17 cellular contexts compared by ENCODE assay signal in the genomic region with DNA sequence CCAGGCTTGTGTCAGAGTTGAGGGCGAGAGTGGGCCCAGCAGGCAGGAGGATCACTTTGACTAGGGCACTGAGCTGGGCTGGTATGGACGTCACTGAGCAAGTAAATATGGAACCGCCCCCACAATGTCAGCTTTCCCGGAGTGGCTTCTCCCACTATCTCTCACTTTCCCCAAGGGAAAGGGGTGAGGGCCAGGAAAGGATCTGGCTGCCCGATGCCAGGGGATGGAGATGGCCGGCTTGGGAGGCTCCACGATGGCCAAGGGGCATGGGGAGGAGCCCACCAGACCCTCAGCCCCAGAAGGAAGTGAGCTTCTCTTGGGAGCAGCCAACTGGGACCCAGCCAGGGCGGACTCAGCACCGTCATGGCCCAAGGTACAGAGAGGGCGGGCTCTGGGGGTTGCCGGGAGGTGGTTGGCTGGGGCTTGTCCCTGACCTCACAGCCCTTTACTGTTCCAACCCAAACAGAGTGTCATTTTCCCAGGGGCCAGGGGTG. TPM values are rescaled to one million over a fixed set of nuclear protein-coding genes. Genes with fewer than 3 reads are reported as not detected.
DNase-seq lines count a peak whose midpoint lies in the region; ATAC-seq and TF ChIP-seq lines count a peak whose summit lies in the region.
"Had no signal": no experiment of that assay in that cellular context is flagged by ENCODE, and none has a peak within 500 bp of the region (broad histone marks: within the 10 kb centered on the region; RNA-seq: fewer than 3 reads in every experiment).

No MANE protein-coding gene starts in this region.

- H3K9ac ChIP-seq in BLaER1: no peak overlapping the region

- H4K20me1 ChIP-seq in BLaER1: peaks cover 25% of the 10 kb centered on the region; the same call in 1 of the 2 replicates
- peaks cover 10% of the 10 kb centered on the region for H4K20me1 ChIP-seq in hepatocyte (ENCODE audit: insufficient read depth, poor library complexity, severe bottlenecking)

- H3K27ac ChIP-seq in BLaER1 (peak overlapping the region; percentile 38; the same call in 1 of the 2 replicates), hepatocyte (peak overlapping the region; percentile 23), sigmoid colon (peak overlapping the region; percentile 19 to 82 (median 32))
- H3K27ac ChIP-seq: upper lobe of right lung, VCaP had no signal

- intact Hi-C loops in sigmoid colon (cut with DNase I): no loop called here

- TF ChIP-seq POLR2A in sigmoid colon (IDR thresholded peaks at IDR 0.05): no peak

- H3K27me3 ChIP-seq in BLaER1: no peaks in the 10 kb centered on the region
- no peaks in the 10 kb centered on the region for H3K27me3 ChIP-seq in hepatocyte
- H3K27me3 ChIP-seq in sigmoid colon: no peaks in the 10 kb centered on the region
- H3K27me3 ChIP-seq: upper lobe of right lung had no signal

- peaks cover 68% of the 10 kb centered on the region for H3K4me1 ChIP-seq in BLaER1
- H3K4me1 ChIP-seq in hepatocyte (ENCODE audit: insufficient read depth): peaks cover 49% of the 10 kb centered on the region
- peaks cover 0 to 53% (median 47%) of the 10 kb centered on the region in 4 donors for H3K4me1 ChIP-seq in sigmoid colon

- POLR2A ChIA-PET in GM10248 (lab: Yijun Ruan, JAX): interaction anchor here (0.6 kb wide), 1 partner anchor 288 kb away, joined by 12 read pairs; no protein-coding TSS in a partner anchor

- peaks cover 96% of the 10 kb centered on the region for H3K79me2 ChIP-seq in hepatocyte

- no peaks in the 10 kb centered on the region for H3K9me2 ChIP-seq in hepatocyte (replicated peaks; ENCODE audit: insufficient read depth)

- H3K36me3 ChIP-seq in BLaER1 (no peaks in the 10 kb centered on the region; the same call in 1 of the 2 replicates), hepatocyte (replicated peaks; ENCODE audit: insufficient read depth, low read depth) (no peaks in the 10 kb centered on the region), sigmoid colon (no peaks in the 10 kb centered on the region)
- H3K36me3 ChIP-seq: upper lobe of right lung had no signal

- WGBS in hepatocyte (ENCODE audit: low lambda C conversion rate, missing lambda C conversion rate): 83% methylated on average over 11 of the region's 11 CpGs
- WGBS in sigmoid colon, 2 donors: 79 to 83% methylated on average over 11 of the region's 11 CpGs

- ATAC-seq in HG03175 (IDR thresholded peaks at IDR 0.05; ENCODE audit: unreplicated experiment) (no peak), HG03159 (IDR thresholded peaks at IDR 0.05; ENCODE audit: unreplicated experiment) (no peak)
- ATAC-seq: upper lobe of right lung had no signal

- no peak for TF ChIP-seq CTCF in cardiac fibroblast (IDR thresholded peaks at IDR 0.05; ENCODE audit: low read depth, low read length)
- no peak for TF ChIP-seq CTCF in hepatocyte (IDR thresholded peaks at IDR 0.05; ENCODE audit: poor library complexity)
- no peak for TF ChIP-seq CTCF in sigmoid colon (IDR thresholded peaks at IDR 0.05)
- no peak for TF ChIP-seq CTCF in GM10248 (IDR thresholded peaks at IDR 0.05; ENCODE audit: control extremely low read depth, extremely low read depth, low read depth, missing control alignments)

- TF ChIP-seq EP300 in sigmoid colon (IDR thresholded peaks at IDR 0.05): no peak

- H3K4me2 ChIP-seq in BLaER1 (peak overlapping the region; percentile 58), hepatocyte (no peak overlapping the region)

- H3K9me3 ChIP-seq in BLaER1 (no peaks in the 10 kb centered on the region), hepatocyte (ENCODE audit: low read depth) (no peaks in the 10 kb centered on the region), sigmoid colon (no peaks in the 10 kb centered on the region)
- H3K9me3 ChIP-seq: upper lobe of right lung had no signal

- peak; percentile 17 to 56 for DNase-seq in cardiac fibroblast (ENCODE audit: low read depth in 2 of 2)
- DNase-seq in hepatocyte (ENCODE audit: low spot score): no peak
- peak; percentile 69 for DNase-seq in sigmoid colon
- DNase-seq in GM10248 (ENCODE audit: extremely low spot score): no peak
- DNase-seq in ecto neural progenitor cell (ENCODE audit: low spot score): no peak
- DNase-seq: activated naive CD8-positive, alpha-beta T cell treated with anti-CD3 and anti-CD28 coated beads, Interleukin-2, amount 10 ng/mL, durations not matched to agents 7 days and 5 days; CD8-positive, alpha-beta memory T cell; glutamatergic neuron; NCI-H1105 treated with DMSO at 0.1 percent for 48 hours; NCI-H526 treated with DMSO at 0.1 percent for 48 hours; SIG-M5; stimulated activated naive B cell treated with anti-CD40 and anti-IgM and Interleukin-4, amounts not matched to agents 10 μg/mL and 1 μg/mL and 100 μg/mL, for 72 hours; upper lobe of right lung had no signal

- H3K4me3 ChIP-seq in BLaER1 (no peak overlapping the region), cardiac fibroblast (replicated peaks in 1 of 2; ENCODE audit: low read depth in 2 of 2, low read length in 2 of 2) (no peak overlapping the region), hepatocyte (no peak overlapping the region), sigmoid colon (no peak overlapping the region)
- H3K4me3 ChIP-seq: upper lobe of right lung had no signal

- CTCF ChIA-PET in GM10248 (lab: Yijun Ruan, JAX): interaction anchor here (1.2 kb wide), 1 partner anchor 45 kb away, joined by 4 read pairs; no protein-coding TSS in a partner anchor

- no peak overlapping the region for H2AFZ ChIP-seq in hepatocyte

RNA-seq across cellular contexts. Expression of a gene that starts 8.7 kb away (rescaled TPM):
- total RNA-seq in hepatocyte (15.0 and 25.0 TPM in 2 replicates), sigmoid colon (10 to 100 TPM; 12.7 to 23.2 (median 20.7) TPM)
- polyA plus RNA-seq in hepatocyte (8.8 and 11.2 TPM in 2 replicates), sigmoid colon (1 to 10 TPM in 2 of 3 donors, under 1 TPM in 1; 0.92 to 4.3 (median 1.8) TPM)

Comparison
In these comparisons a context has a peak if more than half of its experiments do, and no peak if none do; other contexts are left out.
1. DNase-seq: peak in cardiac fibroblast (2 of 2) and sigmoid colon (single experiment); none in hepatocyte (single experiment), GM10248 (single experiment) and ecto neural progenitor cell (single experiment).
2. Peak in every context shown above with its lines, with median percentiles within 50 percentile points of each other: H3K27ac ChIP-seq.